ENCODE assay signal across 11 cellular contexts in genomic region chr3:119524931-119525662, GRCh38. TPM values are rescaled to one million over a fixed set of nuclear protein-coding genes. Genes with fewer than 3 reads are reported as not detected.
DNase-seq lines count a peak whose midpoint lies in the region; ATAC-seq and TF ChIP-seq lines count a peak whose summit lies in the region.
"Had no signal": no experiment of that assay in that cellular context is flagged by ENCODE, and none has a peak within 500 bp of the region (broad histone marks: within the 10 kb centered on the region; RNA-seq: fewer than 3 reads in every experiment).

No MANE protein-coding gene starts in this region.

- POLR2A ChIA-PET in HCT116 (lab: Charles Lee): no interaction called here

- no peak for TF ChIP-seq POLR2A in HCT116 (IDR thresholded peaks at IDR 0.05; ENCODE audit: borderline replicate concordance, extremely low read depth, insufficient read depth, insufficient read length)

- in situ Hi-C loops in astrocyte of the cerebellum (cut with HindIII; ENCODE audit: low sequenced_read_pairs): no loop called here

- DNase-seq in AML-193 (lab: John Stamatoyannopoulos, UW): peak; percentile 17
- DNase-seq in HCT116 (ENCODE audit: low read depth, low spot score): no peak
- DNase-seq in astrocyte of the cerebellum (ENCODE audit: low read depth): no peak
- no peak for DNase-seq in lower lobe of right lung
- DNase-seq in MG63: no peak
- DNase-seq in activated T-cell treated with anti-CD3 and anti-CD28 coated beads, Interleukin-2, amount 50 U/mL, for 72 hours: no peak
- DNase-seq: sigmoid colon had no signal

- H3K36me3 Mint-ChIP-seq in activated T-cell treated with anti-CD3 and anti-CD28 coated beads, Interleukin-2, amount 50 U/mL, for 72 hours (ENCODE audit: insufficient read depth in 2 of 2): peaks cover 10 to 14% of the 10 kb centered on the region in 2 donors

- H3K79me2 ChIP-seq in HCT116 (ENCODE audit: insufficient read depth, low read length): no peaks in the 10 kb centered on the region

- no peaks in the 10 kb centered on the region for H4K20me1 ChIP-seq in HCT116 (ENCODE audit: insufficient read depth)

- TF ChIP-seq CTCF in HCT116 (IDR thresholded peaks at IDR 0.05 in 2 of 3, conservative IDR thresholded peaks at IDR 0.05 in 1 of 3; ENCODE audit: borderline replicate concordance in 1 of 3, insufficient read depth in 1 of 3, low read depth in 2 of 3, low read length in 2 of 3): peak; percentile 31 to 42 (median 33); a peak in 4 of 6 replicates
- peak; percentile 51 for TF ChIP-seq CTCF in astrocyte of the cerebellum (IDR thresholded peaks at IDR 0.05; ENCODE audit: low read depth, low read length, missing control alignments)
- TF ChIP-seq CTCF in lower lobe of right lung (IDR thresholded peaks at IDR 0.05): peak; percentile 37

- H3K27ac ChIP-seq in HCT116 (ENCODE audit: low read depth, low read length): no peak overlapping the region
- H3K27ac ChIP-seq in lower lobe of right lung: no peak overlapping the region

- BruUV-seq in HCT116 (replicated peaks; lab: Mats Ljungman, UMichigan): no TSS peak

- H3K27me3 ChIP-seq in HCT116 (ENCODE audit: insufficient read depth, low read length): no peaks in the 10 kb centered on the region
- H3K27me3 ChIP-seq in lower lobe of right lung (ENCODE audit: low read depth): no peaks in the 10 kb centered on the region
- no peaks in the 10 kb centered on the region for H3K27me3 ChIP-seq in MG63
- H3K27me3 ChIP-seq: sigmoid colon had no signal

- peak; percentile 57; the same call in 1 of the 2 replicates for ATAC-seq in HCT116
- no peak for ATAC-seq in lower lobe of right lung
- no peak for ATAC-seq in HG02642 (IDR thresholded peaks at IDR 0.05; ENCODE audit: poor library complexity, unreplicated experiment)
- no peak for ATAC-seq in GM21576 (IDR thresholded peaks at IDR 0.05; ENCODE audit: unreplicated experiment)
- ATAC-seq in activated T-cell treated with anti-CD3 and anti-CD28 coated beads, Interleukin-2, amount 50 U/mL, for 72 hours (replicated peaks in 1 of 2): no peak

- no peak overlapping the region for H3K4me2 ChIP-seq in HCT116 (ENCODE audit: low read length)

- H3K4me3 ChIP-seq in HCT116 (replicated peaks in 1 of 2; ENCODE audit: low read depth in 1 of 2, low read length in 2 of 2): no peak overlapping the region
- H3K4me3 ChIP-seq in astrocyte of the cerebellum (ENCODE audit: low read depth, low read length): no peak overlapping the region
- no peak overlapping the region for H3K4me3 ChIP-seq in lower lobe of right lung
- H3K4me3 ChIP-seq in MG63: no peak overlapping the region
- H3K4me3 ChIP-seq: sigmoid colon had no signal

- no peaks in the 10 kb centered on the region for H3K9me3 ChIP-seq in HCT116 (ENCODE audit: control insufficient read depth in 1 of 2, insufficient read depth in 1 of 2, low read depth in 1 of 2, low read length in 2 of 2)
- H3K9me3 ChIP-seq in lower lobe of right lung: no peaks in the 10 kb centered on the region
- no peaks in the 10 kb centered on the region for H3K9me3 ChIP-seq in MG63
- H3K9me3 ChIP-seq: sigmoid colon had no signal

- no peak overlapping the region for H3K4me3 Mint-ChIP-seq in activated T-cell treated with anti-CD3 and anti-CD28 coated beads, Interleukin-2, amount 50 U/mL, for 72 hours
- H3K4me3 Mint-ChIP-seq: type B pancreatic cell had no signal

- H3K9ac ChIP-seq in HCT116 (ENCODE audit: low read length): no peak overlapping the region

- intact Hi-C loops in HCT116 (cut with micrococcal nuclease): no loop called here
- intact Hi-C loops in lower lobe of right lung (cut with DNase I): no loop called here

- no peak overlapping the region for H2AFZ ChIP-seq in HCT116 (ENCODE audit: low read depth, low read length, poor library complexity, severe bottlenecking)

- peaks cover 13 to 14% of the 10 kb centered on the region in 2 experiments for H3K36me3 ChIP-seq in HCT116 (ENCODE audit: control insufficient read depth in 1 of 2, insufficient read depth in 2 of 2, low read length in 2 of 2)
- peaks cover 45% of the 10 kb centered on the region for H3K36me3 ChIP-seq in lower lobe of right lung
- H3K36me3 ChIP-seq in MG63: peaks cover 41% of the 10 kb centered on the region

- H3K9me3 Mint-ChIP-seq in activated T-cell treated with anti-CD3 and anti-CD28 coated beads, Interleukin-2, amount 50 U/mL, for 72 hours: peaks cover under 1% of the 10 kb centered on the region in 2 donors
- H3K9me3 Mint-ChIP-seq: type B pancreatic cell had no signal

- no peaks in the 10 kb centered on the region for H3K27me3 Mint-ChIP-seq in activated T-cell treated with anti-CD3 and anti-CD28 coated beads, Interleukin-2, amount 50 U/mL, for 72 hours (ENCODE audit: low read depth)
- H3K27me3 Mint-ChIP-seq: type B pancreatic cell had no signal

- H3K9me2 ChIP-seq in HCT116 (ENCODE audit: insufficient read depth): no peaks in the 10 kb centered on the region

- no peak overlapping the region for H3K27ac Mint-ChIP-seq in activated T-cell treated with anti-CD3 and anti-CD28 coated beads, Interleukin-2, amount 50 U/mL, for 72 hours
- H3K27ac Mint-ChIP-seq: type B pancreatic cell had no signal

- H3K4me1 ChIP-seq in HCT116 (ENCODE audit: control insufficient read depth in 1 of 2, insufficient read depth in 2 of 2, low read length in 2 of 2): no peaks in the 10 kb centered on the region
- no peaks in the 10 kb centered on the region for H3K4me1 ChIP-seq in lower lobe of right lung
- H3K4me1 ChIP-seq: sigmoid colon had no signal

- no peaks in the 10 kb centered on the region for H3K4me1 Mint-ChIP-seq in activated T-cell treated with anti-CD3 and anti-CD28 coated beads, Interleukin-2, amount 50 U/mL, for 72 hours (ENCODE audit: low read depth)

- RAD21 ChIA-PET in HCT116 (lab: Charles Lee; ENCODE audit: low non-redundant PET in 1 of 2, low total read pairs in 2 of 2, uncharacterized antibody in 2 of 2, unreplicated experiment in 2 of 2): no interaction called here

- TF ChIP-seq RAD21 in HCT116 (IDR thresholded peaks at IDR 0.05; ENCODE audit: low read depth): peak; percentile 45

- CTCF ChIA-PET in HCT116 (lab: Charles Lee): no interaction called here

TF ChIP-seq in HCT116, 20 proteins besides CTCF, POLR2A, EP300 and RAD21:
- no peak for TF ChIP-seq SRF (IDR thresholded peaks at IDR 0.05; ENCODE audit: low read depth)
- no peak for TF ChIP-seq EGR1 (IDR thresholded peaks at IDR 0.05; ENCODE audit: low read depth)

RNA-seq across cellular contexts. Expression of gene TIMMDC1, which starts 26.8 kb away (rescaled TPM):
- total RNA-seq in HCT116 (2021; ENCODE audit: unreplicated experiment): 121 TPM
- polyA plus RNA-seq in HCT116 (2012): 46.2 and 60.3 TPM in 2 replicates
- 99.4 TPM for total RNA-seq in lower lobe of right lung
- total RNA-seq in MG63 (2014; rRNA removed; shearing (Covaris generic); ENCODE audit: low replicate concordance): 73.8 and 95.4 TPM in 2 replicates
- 10 to 100 TPM; 89.6 to 89.9 TPM for total RNA-seq in activated T-cell treated with anti-CD3 and anti-CD28 coated beads, Interleukin-2, amount 50 U/mL, for 72 hours

RNA-seq across cellular contexts. Expression of gene CD80, which starts 34.3 kb away (rescaled TPM):
- not detected for total RNA-seq in HCT116 (2021; ENCODE audit: unreplicated experiment)
- polyA plus RNA-seq in HCT116 (2012): not detected in 2 replicates
- 8.6 TPM for total RNA-seq in lower lobe of right lung
- total RNA-seq in MG63 (2014; rRNA removed; shearing (Covaris generic); ENCODE audit: low replicate concordance): not detected in 2 replicates
- 10 to 100 TPM in 1 of 2 donors, 1 to 10 TPM in 1; 8.3 to 11.9 TPM for total RNA-seq in activated T-cell treated with anti-CD3 and anti-CD28 coated beads, Interleukin-2, amount 50 U/mL, for 72 hours
- total RNA-seq: NCI-H460 had no signal

RNA-seq across cellular contexts. Expression of gene ADPRH, which starts 54.2 kb away (rescaled TPM):
- total RNA-seq in HCT116 (2021; ENCODE audit: unreplicated experiment) (1.5 TPM), lower lobe of right lung (32.0 TPM)
- 0.91 and 0.99 TPM in 2 replicates for polyA plus RNA-seq in HCT116 (2012)
- total RNA-seq in MG63 (2014; rRNA removed; shearing (Covaris generic); ENCODE audit: low replicate concordance): 0.69 and 3.4 TPM in 2 replicates
- 10 to 100 TPM in 1 of 2 donors, 1 to 10 TPM in 1; 6.3 to 13.8 TPM for total RNA-seq in activated T-cell treated with anti-CD3 and anti-CD28 coated beads, Interleukin-2, amount 50 U/mL, for 72 hours

RNA-seq across cellular contexts. Expression of gene POGLUT1, which starts 56.3 kb away (rescaled TPM):
- total RNA-seq in HCT116 (2021; ENCODE audit: unreplicated experiment) (13.8 TPM), lower lobe of right lung (15.0 TPM)
- 5.8 and 8.5 TPM in 2 replicates for polyA plus RNA-seq in HCT116 (2012)
- 12.4 and 24.8 TPM in 2 replicates for total RNA-seq in MG63 (2014; rRNA removed; shearing (Covaris generic); ENCODE audit: low replicate concordance)
- 10 to 100 TPM; 35.4 to 48.4 TPM for total RNA-seq in activated T-cell treated with anti-CD3 and anti-CD28 coated beads, Interleukin-2, amount 50 U/mL, for 72 hours

Comparison
In these comparisons a context has a peak if more than half of its experiments do, and no peak if none do; other contexts are left out.
1. DNase-seq: peak in AML-193 (2 of 2); none in HCT116 (single experiment), astrocyte of the cerebellum (single experiment), lower lobe of right lung (single experiment), MG63 (single experiment) and activated T-cell treated with anti-CD3 and anti-CD28 coated beads, Interleukin-2, amount 50 U/mL, for 72 hours (0 of 2).
2. Peak in every context shown above with its lines, with median percentiles within 50 percentile points of each other: CTCF ChIP-seq.